In the genomic region with DNA sequence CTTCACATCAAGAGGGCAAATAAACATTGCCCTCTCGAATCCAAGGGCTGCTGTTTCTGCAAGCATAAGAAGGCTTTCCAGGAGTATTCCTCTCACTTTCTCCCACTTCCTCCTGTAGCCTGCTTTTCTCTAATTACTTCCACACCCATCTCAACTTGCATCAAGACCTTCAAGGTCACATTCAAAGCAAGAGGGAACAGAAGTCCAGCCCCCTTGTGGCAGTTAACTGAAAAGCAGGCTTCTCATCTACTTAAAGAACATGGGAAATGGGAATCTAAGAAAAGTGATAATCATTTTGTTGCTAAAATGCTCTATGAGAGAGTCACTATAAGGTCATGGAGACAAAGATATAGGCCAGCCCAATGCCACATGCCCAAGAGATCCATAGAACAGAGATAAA, we compare ENCODE assay signal across 9 cellular contexts.
DNase-seq lines count a peak whose midpoint lies in the region; ATAC-seq, FAIRE-seq and TF ChIP-seq lines count a peak whose summit lies in the region.
"Had no signal": no experiment of that assay in that cellular context is flagged by ENCODE, and none has a peak within 500 bp of the region (broad histone marks: within the 10 kb centered on the region; RNA-seq: fewer than 3 reads in every experiment).

No MANE protein-coding gene starts in this region.

- no peak overlapping the region for H3K4me3 ChIP-seq in HepG2 (replicated peaks in 1 of 3; ENCODE audit: insufficient read depth in 1 of 3, low read depth in 2 of 3, low read length in 3 of 3)
- no peak overlapping the region for H3K4me3 ChIP-seq in right lobe of liver
- H3K4me3 ChIP-seq in Loucy (ENCODE audit: low read length, poor library complexity, severe bottlenecking) = no peak overlapping the region
- H3K4me3 ChIP-seq in prostate gland = no peak overlapping the region

- in situ Hi-C loops in HepG2 (cut with HindIII; ENCODE audit: extremely low pct_ligation_motif_present, low pct_unique_long_range_greater_than_20kb) = no loop called here

- H3K27me3 ChIP-seq in HepG2 (ENCODE audit: control insufficient read depth in 1 of 2, insufficient read depth in 2 of 2, low read length in 2 of 2) (no peaks in the 10 kb centered on the region), right lobe of liver (no peaks in the 10 kb centered on the region), Loucy (ENCODE audit: insufficient read depth, low read length, poor library complexity, severe bottlenecking) (no peaks in the 10 kb centered on the region), prostate gland (replicated peaks; ENCODE audit: insufficient read depth) (no peaks in the 10 kb centered on the region)

- H3K27me3 Mint-ChIP-seq in chondrocyte (ENCODE audit: low read depth) = no peaks in the 10 kb centered on the region
- H3K27me3 Mint-ChIP-seq in type B pancreatic cell = no peaks in the 10 kb centered on the region

- H3K4me2 ChIP-seq in HepG2 (ENCODE audit: low read depth, low read length) (no peak overlapping the region), Loucy (ENCODE audit: low read depth, low read length, poor library complexity, severe bottlenecking) (no peak overlapping the region)

- H4K20me1 ChIP-seq in HepG2 (ENCODE audit: insufficient read depth, low read length) = no peaks in the 10 kb centered on the region
- H4K20me1 ChIP-seq in Loucy (ENCODE audit: insufficient read depth, low read length, poor library complexity, severe bottlenecking) = no peaks in the 10 kb centered on the region

- H3K27ac Mint-ChIP-seq in chondrocyte (ENCODE audit: unreplicated experiment) = no peak overlapping the region
- H3K27ac Mint-ChIP-seq in type B pancreatic cell = no peak overlapping the region
- H3K27ac Mint-ChIP-seq: activated T-helper 17 cell treated with anti-CD3 and anti-CD28 coated beads, Interleukin-2, amount 50 U/mL, for 72 hours had no signal

- 0% methylated on average over 1 of the region's 1 CpG for WGBS in HepG2 (ENCODE audit: low lambda C conversion rate)
- WGBS in right lobe of liver (ENCODE audit: insufficient coverage, low coverage, low lambda C conversion rate, missing lambda C conversion rate) = 67% methylated on average over 1 of the region's 1 CpG
- WGBS in prostate gland = 74% methylated on average over 1 of the region's 1 CpG

- H3K36me3 ChIP-seq in HepG2 (replicated peaks in 1 of 2; ENCODE audit: control insufficient read depth in 1 of 2, insufficient read depth in 2 of 2, low read length in 2 of 2) (no peaks in the 10 kb centered on the region), right lobe of liver (no peaks in the 10 kb centered on the region), Loucy (ENCODE audit: insufficient read depth, low read length) (no peaks in the 10 kb centered on the region), prostate gland (no peaks in the 10 kb centered on the region)

- DNase-seq in HepG2 (ENCODE audit: low spot score) (peak; percentile 8), right lobe of liver (no peak), chondrocyte (ENCODE audit: low spot score) (no peak), type B pancreatic cell (ENCODE audit: extremely low spot score, unreplicated experiment) (no peak), Right ventricle myocardium superior (no peak), prostate gland (ENCODE audit: low spot score) (no peak)

- ATAC-seq in HepG2 (no peak), right lobe of liver (no peak), Right ventricle myocardium superior (ENCODE audit: poor library complexity) (no peak), GM19452 (IDR thresholded peaks at IDR 0.05; ENCODE audit: unreplicated experiment) (no peak)
- ATAC-seq: activated T-helper 17 cell treated with anti-CD3 and anti-CD28 coated beads, Interleukin-2, amount 50 U/mL, for 72 hours had no signal

- H3K9me3 Mint-ChIP-seq in chondrocyte (ENCODE audit: low read depth) (peaks cover 11% of the 10 kb centered on the region), type B pancreatic cell (peaks cover 5% of the 10 kb centered on the region)
- H3K9me3 Mint-ChIP-seq: activated T-helper 17 cell treated with anti-CD3 and anti-CD28 coated beads, Interleukin-2, amount 50 U/mL, for 72 hours had no signal

- H3K4me1 ChIP-seq in HepG2 (ENCODE audit: insufficient read depth, low read length) (no peaks in the 10 kb centered on the region), right lobe of liver (no peaks in the 10 kb centered on the region), Loucy (ENCODE audit: insufficient read depth, low read length, poor library complexity, severe bottlenecking) (no peaks in the 10 kb centered on the region), prostate gland (replicated peaks) (no peaks in the 10 kb centered on the region)

- no peaks in the 10 kb centered on the region for H3F3A ChIP-seq in Loucy (ENCODE audit: low read depth)

- peaks cover 4% of the 10 kb centered on the region for H3K4me1 Mint-ChIP-seq in chondrocyte (ENCODE audit: low read depth)
- peaks cover under 1% of the 10 kb centered on the region for H3K4me1 Mint-ChIP-seq in type B pancreatic cell (ENCODE audit: unreplicated experiment)
- H3K4me1 Mint-ChIP-seq: activated T-helper 17 cell treated with anti-CD3 and anti-CD28 coated beads, Interleukin-2, amount 50 U/mL, for 72 hours had no signal

- intact Hi-C loops in HepG2 (cut with micrococcal nuclease; ENCODE audit: unreplicated experiment) (no loop called here), right lobe of liver (cut with DNase I) (no loop called here), Right ventricle myocardium superior (cut with DNase I) (no loop called here), prostate gland (cut with DNase I) (no loop called here)

- no peak for TF ChIP-seq EP300 in HepG2 (IDR thresholded peaks at IDR 0.05; ENCODE audit: low read depth in 2 of 2, low read length in 2 of 2)
- no peak for TF ChIP-seq EP300 in HepG2 (CRISPR knock-in tag; IDR thresholded peaks at IDR 0.05; ENCODE audit: borderline replicate concordance)

- POLR2A ChIA-PET in HepG2 (lab: Yijun Ruan, JAX) = no interaction called here

- no peaks in the 10 kb centered on the region for H3K9me2 ChIP-seq in Loucy (replicated peaks; ENCODE audit: low read depth, low read length)

- TF ChIP-seq POLR2A in HepG2 (IDR thresholded peaks at IDR 0.05; ENCODE audit: insufficient read depth in 1 of 2, low read depth in 2 of 2, low read length in 2 of 2) = no peak
- no peak for TF ChIP-seq POLR2A in right lobe of liver (IDR thresholded peaks at IDR 0.05)
- TF ChIP-seq POLR2A in prostate gland (IDR thresholded peaks at IDR 0.05) = no peak

- H3K9me3 ChIP-seq in HepG2 (ENCODE audit: low read length) = no peaks in the 10 kb centered on the region
- no peaks in the 10 kb centered on the region for H3K9me3 ChIP-seq in right lobe of liver
- H3K9me3 ChIP-seq in Loucy (ENCODE audit: insufficient read depth, low read depth, low read length) = no peaks in the 10 kb centered on the region
- H3K9me3 ChIP-seq in prostate gland = no peaks in the 10 kb centered on the region

- no peak for FAIRE-seq in HepG2 (lab: Jason Lieb, UNC)

- TF ChIP-seq CTCF in HepG2 (CRISPR knock-in tag; IDR thresholded peaks at IDR 0.05) = no peak
- peak in 1 of 4 donors; percentile 6 for TF ChIP-seq CTCF in right lobe of liver (IDR thresholded peaks at IDR 0.05)
- TF ChIP-seq CTCF in Loucy (conservative IDR thresholded peaks at IDR 0.05; ENCODE audit: low read length) = peak; percentile 60
- peak; percentile 67 for TF ChIP-seq CTCF in chondrocyte (IDR thresholded peaks at IDR 0.05)
- TF ChIP-seq CTCF in type B pancreatic cell (conservative IDR thresholded peaks at IDR 0.05) = peak; percentile 69
- TF ChIP-seq CTCF in prostate gland (IDR thresholded peaks at IDR 0.05) = no peak

- no TSS peak for BruUV-seq in HepG2 (replicated peaks; lab: Mats Ljungman, UMichigan)

- H3K9ac ChIP-seq in HepG2 (ENCODE audit: insufficient read depth, low read depth, low read length) (no peak overlapping the region), Loucy (ENCODE audit: low read depth, low read length, poor library complexity, severe bottlenecking) (no peak overlapping the region)

- CTCF ChIA-PET in HepG2 (lab: Yijun Ruan, JAX; ENCODE audit: low intra/inter-chr PET ratio, low total read pairs) = no interaction called here

- no peak for TF ChIP-seq RAD21 in HepG2 (CRISPR knock-in tag; IDR thresholded peaks at IDR 0.05)

- H3K79me2 ChIP-seq in HepG2 (ENCODE audit: insufficient read depth, low read length) (no peaks in the 10 kb centered on the region), Loucy (ENCODE audit: insufficient read depth, low read length) (no peaks in the 10 kb centered on the region)

- H2AFZ ChIP-seq in HepG2 (ENCODE audit: low read length) = no peak overlapping the region
- H2AFZ ChIP-seq in Loucy (ENCODE audit: low read length) = no peak overlapping the region

- H3K4me3 Mint-ChIP-seq in chondrocyte (ENCODE audit: unreplicated experiment) = no peak overlapping the region
- H3K4me3 Mint-ChIP-seq in type B pancreatic cell = no peak overlapping the region
- H3K4me3 Mint-ChIP-seq: activated T-helper 17 cell treated with anti-CD3 and anti-CD28 coated beads, Interleukin-2, amount 50 U/mL, for 72 hours had no signal

- H3K27ac ChIP-seq in HepG2 (ENCODE audit: extremely low read length, insufficient read depth, low read length) (no peak overlapping the region), right lobe of liver (no peak overlapping the region), prostate gland (no peak overlapping the region)

- H3K36me3 Mint-ChIP-seq in chondrocyte (ENCODE audit: low read depth) (no peaks in the 10 kb centered on the region), type B pancreatic cell (no peaks in the 10 kb centered on the region)

TF ChIP-seq in HepG2, 621 proteins besides CTCF, POLR2A, EP300 and RAD21 (continues in another document):
- no peak for TF ChIP-seq ZBTB7A (CRISPR knock-in tag; IDR thresholded peaks at IDR 0.05)
- no peak for TF ChIP-seq KAT2B (IDR thresholded peaks at IDR 0.05; ENCODE audit: borderline replicate concordance, low read depth, low read length)
- TF ChIP-seq, protein P1, sequence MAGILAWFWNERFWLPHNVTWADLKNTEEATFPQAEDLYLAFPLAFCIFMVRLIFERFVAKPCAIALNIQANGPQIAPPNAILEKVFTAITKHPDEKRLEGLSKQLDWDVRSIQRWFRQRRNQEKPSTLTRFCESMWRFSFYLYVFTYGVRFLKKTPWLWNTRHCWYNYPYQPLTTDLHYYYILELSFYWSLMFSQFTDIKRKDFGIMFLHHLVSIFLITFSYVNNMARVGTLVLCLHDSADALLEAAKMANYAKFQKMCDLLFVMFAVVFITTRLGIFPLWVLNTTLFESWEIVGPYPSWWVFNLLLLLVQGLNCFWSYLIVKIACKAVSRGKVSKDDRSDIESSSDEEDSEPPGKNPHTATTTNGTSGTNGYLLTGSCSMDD (CRISPR knock-in tag; IDR thresholded peaks at IDR 0.05) = no peak

Comparison
In these comparisons a context has a peak if more than half of its experiments do, and no peak if none do; other contexts are left out.
1. CTCF ChIP-seq: peak in Loucy (single experiment), chondrocyte (single experiment) and type B pancreatic cell (single experiment); none in HepG2 (single experiment) and prostate gland (0 of 4).